Comparison of ENCODE assay signal across 9 cellular contexts in the genomic region with DNA sequence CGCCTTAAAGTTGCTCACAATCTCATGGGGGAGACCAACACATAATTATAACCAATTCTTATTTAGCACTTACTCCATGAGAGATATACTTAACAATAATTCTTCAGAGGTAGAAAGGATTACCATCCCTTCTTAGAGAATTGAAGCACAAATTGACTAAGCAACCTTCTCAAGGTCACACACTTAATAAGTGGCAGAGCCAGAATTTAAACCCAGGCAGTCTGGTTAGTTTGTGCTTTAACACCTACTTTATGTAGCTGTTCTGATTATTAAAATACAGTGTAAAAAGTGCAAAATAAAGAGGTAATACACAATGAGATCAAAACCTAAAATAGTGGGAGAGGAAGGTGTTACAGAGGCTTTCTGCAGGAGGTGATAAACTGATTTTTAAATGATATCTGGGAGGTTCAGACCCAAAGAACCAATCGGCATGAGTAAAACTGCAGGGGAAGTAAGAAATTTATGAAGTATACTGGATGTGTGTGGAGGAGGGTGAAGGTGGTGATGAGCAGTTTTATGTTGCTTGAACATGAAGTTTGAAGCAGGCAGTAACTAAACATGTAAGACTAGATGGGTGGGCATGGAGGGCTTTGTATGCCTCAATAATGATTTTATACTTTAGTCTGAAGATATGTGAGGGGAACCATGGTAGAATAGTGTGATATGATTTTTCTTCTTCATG. TPM values are rescaled to one million over a fixed set of nuclear protein-coding genes. Genes with fewer than 3 reads are reported as not detected.
DNase-seq lines count a peak whose midpoint lies in the region; ATAC-seq and TF ChIP-seq lines count a peak whose summit lies in the region.
"Had no signal": no experiment of that assay in that cellular context is flagged by ENCODE, and none has a peak within 500 bp of the region (broad histone marks: within the 10 kb centered on the region; RNA-seq: fewer than 3 reads in every experiment).

No MANE protein-coding gene starts in this region.

- WGBS in heart left ventricle, 4 donors, result 61 to 71% (median 66%) methylated on average over 2 of the region's 2 CpGs

- intact Hi-C loops in left ventricle myocardium inferior (cut with micrococcal nuclease), result no loop called here
- intact Hi-C loops in heart left ventricle (cut with DNase I), result loop anchor here in 3 of 10 donors (5.0 to 10.0 kb wide), 3 partner anchors 75 to 165 kb away; no protein-coding TSS in a partner anchor

- H3K9me3 ChIP-seq in left ventricle myocardium inferior (replicated peaks) (no peaks in the 10 kb centered on the region), heart left ventricle (no peaks in the 10 kb centered on the region), MG63 (no peaks in the 10 kb centered on the region), WERI-Rb-1 (ENCODE audit: severe bottlenecking) (no peaks in the 10 kb centered on the region)

- ATAC-seq in heart left ventricle, result no peak
- ATAC-seq in WTC11, result no peak

- no peaks in the 10 kb centered on the region for H3K27me3 Mint-ChIP-seq in WTC11 (ENCODE audit: low read depth)

- no peaks in the 10 kb centered on the region for H3K27me3 ChIP-seq in left ventricle myocardium inferior (ENCODE audit: low read depth)
- no peaks in the 10 kb centered on the region for H3K27me3 ChIP-seq in heart left ventricle
- no peaks in the 10 kb centered on the region for H3K27me3 ChIP-seq in MG63
- H3K27me3 ChIP-seq in WERI-Rb-1 (ENCODE audit: insufficient read depth, low read depth, severe bottlenecking), result no peaks in the 10 kb centered on the region

- no peaks in the 10 kb centered on the region for H3K9me3 Mint-ChIP-seq in WTC11

- peak overlapping the region; percentile 45; the same call in 1 of the 2 replicates for H3K27ac Mint-ChIP-seq in WTC11

- POLR2A ChIA-PET in WTC11 (lab: Charles Lee), result no interaction called here

- no peak overlapping the region for H3K4me3 ChIP-seq in left ventricle myocardium inferior
- H3K4me3 ChIP-seq in heart left ventricle, result no peak overlapping the region
- H3K4me3 ChIP-seq in MG63, result no peak overlapping the region
- H3K4me3 ChIP-seq in WERI-Rb-1 (ENCODE audit: low read depth, low read length), result no peak overlapping the region

- TF ChIP-seq CTCF in left ventricle myocardium inferior (IDR thresholded peaks at IDR 0.05; ENCODE audit: borderline replicate concordance), result no peak
- no peak for TF ChIP-seq CTCF in heart left ventricle (IDR thresholded peaks at IDR 0.05)
- TF ChIP-seq CTCF in WTC11 (IDR thresholded peaks at IDR 0.05), result no peak
- TF ChIP-seq CTCF in WERI-Rb-1 (IDR thresholded peaks at IDR 0.05; ENCODE audit: low read depth, low read length), result no peak

- no peaks in the 10 kb centered on the region for H3K36me3 Mint-ChIP-seq in WTC11

- H3K4me3 Mint-ChIP-seq in WTC11, result no peak overlapping the region

- no peaks in the 10 kb centered on the region for H3K36me3 ChIP-seq in left ventricle myocardium inferior
- H3K36me3 ChIP-seq in heart left ventricle, result no peaks in the 10 kb centered on the region
- peaks cover 12% of the 10 kb centered on the region for H3K36me3 ChIP-seq in MG63
- H3K36me3 ChIP-seq in WERI-Rb-1, result no peaks in the 10 kb centered on the region; the same call in none of the 2 replicates

- H3K4me1 ChIP-seq in left ventricle myocardium inferior (peaks cover 93% of the 10 kb centered on the region), heart left ventricle (peaks cover 3 to 85% (median 60%) of the 10 kb centered on the region in 12 donors)

- CTCF ChIA-PET in WTC11 (lab: Charles Lee), result interaction anchor here (0.7 to 2.4 kb wide), 37 partner anchors 8 to 325 kb away, joined by 3 to 17 read pairs (median 4); partner anchors contain the start of genes AKAP5 and HSPA2

- DNase-seq in left ventricle myocardium inferior (no peak), heart left ventricle (no peak), WTC11 (ENCODE audit: low spot score) (no peak), left kidney (ENCODE audit: low read depth, low spot score) (peak; percentile 27), MG63 (no peak), KG1 (lab: John Stamatoyannopoulos, UW) (no peak), epidermal melanocyte (ENCODE audit: insufficient read length, low spot score) (no peak), WERI-Rb-1 (no peak)
- DNase-seq: left ventricle myocardium superior had no signal

- peak overlapping the region; percentile 43 for H3K27ac ChIP-seq in left ventricle myocardium inferior (replicated peaks)
- peak overlapping the region in 4 of 12 donors; percentile 13 to 86 (median 22) for H3K27ac ChIP-seq in heart left ventricle
- no peak overlapping the region for H3K27ac ChIP-seq in WERI-Rb-1

- TF ChIP-seq POLR2A in heart left ventricle (IDR thresholded peaks at IDR 0.05), result no peak

- peaks cover 57% of the 10 kb centered on the region for H3K4me1 Mint-ChIP-seq in WTC11

TF ChIP-seq in WTC11, 78 proteins besides CTCF, POLR2A, EP300 and RAD21 (continues in another document):
- no peak for TF ChIP-seq E2F5 (CRISPR knock-in tag; IDR thresholded peaks at IDR 0.05)
- no peak for TF ChIP-seq FOXP1 (CRISPR knock-in tag; IDR thresholded peaks at IDR 0.05; ENCODE audit: borderline replicate concordance)
- no peak for TF ChIP-seq JAZF1 (CRISPR knock-in tag; IDR thresholded peaks at IDR 0.05)
- TF ChIP-seq AR (CRISPR knock-in tag; IDR thresholded peaks at IDR 0.05), result no peak
- no peak for TF ChIP-seq FOXK1 (CRISPR knock-in tag; IDR thresholded peaks at IDR 0.05)
- TF ChIP-seq ZNF121 (CRISPR knock-in tag; IDR thresholded peaks at IDR 0.05), result no peak
- no peak for TF ChIP-seq ATF1 (CRISPR knock-in tag; IDR thresholded peaks at IDR 0.05)
- TF ChIP-seq NFYB (CRISPR knock-in tag; conservative IDR thresholded peaks at IDR 0.05; ENCODE audit: low read depth), result no peak
- TF ChIP-seq SP1 (CRISPR knock-in tag; conservative IDR thresholded peaks at IDR 0.05), result no peak
- TF ChIP-seq TEAD1 (CRISPR knock-in tag; IDR thresholded peaks at IDR 0.05), result no peak
- no peak for TF ChIP-seq ZNF219 (CRISPR knock-in tag; IDR thresholded peaks at IDR 0.05; ENCODE audit: borderline replicate concordance)
- TF ChIP-seq ZNF263 (CRISPR knock-in tag; IDR thresholded peaks at IDR 0.05; ENCODE audit: low read depth), result no peak

RNA-seq across cellular contexts. Expression of gene ZBTB1, which starts 5.7 kb away (rescaled TPM):
- 25.9 TPM for total RNA-seq in left ventricle myocardium inferior
- total RNA-seq in heart left ventricle, result 10 to 100 TPM; 16.2 to 29.5 (median 21.2) TPM
- 10 to 100 TPM in 1 of 2 donors, 1 to 10 TPM in 1; 9.0 to 11.5 TPM for polyA plus RNA-seq in heart left ventricle
- 24.7 to 32.5 TPM (median 31.7 TPM) in 3 replicates for total RNA-seq in WTC11 (2021)
- 16.8 and 28.1 TPM in 2 replicates for total RNA-seq in MG63 (2014; rRNA removed; shearing (Covaris generic); ENCODE audit: low replicate concordance)

RNA-seq across cellular contexts. Expression of gene ZBTB25, which starts 6.6 kb away (rescaled TPM):
- total RNA-seq in left ventricle myocardium inferior (20.8 TPM), heart left ventricle (10 to 100 TPM; 12.5 to 28.0 (median 19.0) TPM), WTC11 (2021) (11.9 to 14.0 TPM (median 13.1 TPM) in 3 replicates)
- 10 to 100 TPM in 1 of 2 donors, 1 to 10 TPM in 1; 4.0 to 10.0 TPM for polyA plus RNA-seq in heart left ventricle
- total RNA-seq in MG63 (2014; rRNA removed; shearing (Covaris generic); ENCODE audit: low replicate concordance), result 0.57 and 1.6 TPM in 2 replicates

RNA-seq across cellular contexts. Expression of gene HSPA2, which starts 30.3 kb away (rescaled TPM):
- 34.0 TPM for total RNA-seq in left ventricle myocardium inferior
- total RNA-seq in heart left ventricle, result 10 to 100 TPM in 8 of 9 donors, 1 to 10 TPM in 1; 9.6 to 96.0 (median 22.9) TPM
- 10 to 100 TPM in 1 of 2 donors, 1 to 10 TPM in 1; 3.2 to 25.0 TPM for polyA plus RNA-seq in heart left ventricle
- 30.2 to 43.9 TPM (median 40.7 TPM) in 3 replicates for total RNA-seq in WTC11 (2021)
- 5.2 and 7.1 TPM in 2 replicates for total RNA-seq in MG63 (2014; rRNA removed; shearing (Covaris generic); ENCODE audit: low replicate concordance)

RNA-seq across cellular contexts. Expression of gene PPP1R36, which starts 39.5 kb away (rescaled TPM):
- total RNA-seq in left ventricle myocardium inferior (0.36 TPM), heart left ventricle (1 to 10 TPM in 1 of 9 donors, under 1 TPM in 3, not detected in 5; 0.39 to 1.0 (median 0.62) TPM), WTC11 (2021) (0.55 to 0.70 TPM (median 0.64 TPM) in 3 replicates)
- under 1 TPM; 0.11 to 0.30 TPM for polyA plus RNA-seq in heart left ventricle
- not detected in 2 replicates for total RNA-seq in MG63 (2014; rRNA removed; shearing (Covaris generic); ENCODE audit: low replicate concordance)
- total RNA-seq: left ventricle myocardium superior had no signal

RNA-seq across cellular contexts. Expression of gene AKAP5, which starts 45.0 kb away (rescaled TPM):
- 0.19 TPM for total RNA-seq in left ventricle myocardium inferior
- total RNA-seq in heart left ventricle, result under 1 TPM in 8 of 9 donors, not detected in 1; 0.12 to 0.61 (median 0.21) TPM
- polyA plus RNA-seq in heart left ventricle, result under 1 TPM; 0.08 TPM
- 2.8 to 3.0 TPM (median 3.0 TPM) in 3 replicates for total RNA-seq in WTC11 (2021)
- 0.10 TPM in 1 of 2 replicates, not detected in the other for total RNA-seq in MG63 (2014; rRNA removed; shearing (Covaris generic); ENCODE audit: low replicate concordance)
